ENCODE assay signal across 28 cellular contexts in the genomic region with DNA sequence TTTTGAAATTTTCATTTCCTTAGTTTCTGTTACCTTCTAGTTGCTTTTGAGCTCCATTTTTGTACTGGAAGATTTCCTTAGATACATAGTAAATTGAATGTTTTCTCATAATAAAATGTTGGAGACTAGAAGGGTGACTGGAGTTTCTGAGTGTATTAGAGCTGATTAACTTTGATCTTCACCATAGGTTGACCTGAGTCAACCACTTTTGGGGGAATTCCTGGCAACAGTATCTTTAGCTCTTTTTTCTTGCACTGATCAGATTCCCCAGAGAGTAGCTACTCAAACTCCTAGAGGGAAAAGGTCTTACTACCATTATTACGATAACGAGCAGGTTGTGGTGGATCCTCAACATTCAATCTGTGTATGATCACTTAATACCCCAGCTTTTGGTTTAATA.
"Had no signal": no experiment of that assay in that cellular context is flagged by ENCODE, and none has a peak within 500 bp of the region (broad histone marks: within the 10 kb centered on the region; RNA-seq: fewer than 3 reads in every experiment).

No MANE protein-coding gene starts in this region.

- H3K27me3 ChIP-seq: neural progenitor cell, neutrophil, ovary, stomach, testis, thyroid gland, transverse colon, upper lobe of left lung, vagina had no signal

- H3K4me3 Mint-ChIP-seq: mesothelial cell of epicardium; naive B cell; natural killer cell; nephron progenitor cell; neural progenitor cell; stimulated activated naive B cell treated with anti-CD40 and anti-IgM and Interleukin-4, amounts not matched to agents 10 μg/mL and 1 μg/mL and 100 μg/mL, for 72 hours had no signal

- H3K4me1 ChIP-seq: left ventricle myocardium inferior, neural progenitor cell, stomach, testis, thyroid gland, transverse colon, upper lobe of left lung, vagina had no signal

- H3K9me3 Mint-ChIP-seq: natural killer cell had no signal

- H3K27ac Mint-ChIP-seq: mesothelial cell of epicardium; naive B cell; natural killer cell; nephron progenitor cell; neural progenitor cell; progenitor cell of endocrine pancreas; stimulated activated naive B cell treated with anti-CD40 and anti-IgM and Interleukin-4, amounts not matched to agents 10 μg/mL and 1 μg/mL and 100 μg/mL, for 72 hours had no signal

- H3K27ac ChIP-seq: left ventricle myocardium inferior, neural progenitor cell, neutrophil, ovary, skin epidermis, stomach, testis, thyroid gland, transverse colon, upper lobe of left lung, vagina had no signal

- H3K4me3 ChIP-seq: left ventricle myocardium inferior, lung, neural progenitor cell, ovary, skin epidermis, stomach, testis, thyroid gland, transverse colon, upper lobe of left lung, vagina had no signal

- H3K27me3 Mint-ChIP-seq: naive B cell; stimulated activated naive B cell treated with anti-CD40 and anti-IgM and Interleukin-4, amounts not matched to agents 10 μg/mL and 1 μg/mL and 100 μg/mL, for 72 hours had no signal

- H3K9me3 ChIP-seq: left ventricle myocardium inferior, neutrophil, ovary, stomach, testis, thyroid gland, transverse colon, vagina had no signal

- H3K4me1 Mint-ChIP-seq: natural killer cell, neural progenitor cell had no signal

- H3K36me3 Mint-ChIP-seq: natural killer cell, neural progenitor cell had no signal

- H3K36me3 ChIP-seq: left ventricle myocardium inferior, neural progenitor cell, neutrophil, ovary, stomach, thyroid gland, transverse colon, upper lobe of left lung, vagina had no signal

- ATAC-seq: natural killer cell; right cardiac atrium; sciatic nerve; stimulated activated naive B cell treated with anti-CD40 and anti-IgM and Interleukin-4, amounts not matched to agents 10 μg/mL and 1 μg/mL and 100 μg/mL, for 72 hours; stimulated activated naive CD8-positive, alpha-beta T cell treated with anti-CD3 and anti-CD28 coated beads, Interleukin-15, Interleukin-2, amounts not matched to agents 100 U/mL and 50 U/mL, for 24 hours had no signal

- DNase-seq: islet precursor cell; left ventricle myocardium inferior; mesendoderm; naive B cell; natural killer cell; nephron progenitor cell; ovary; retina; right cardiac atrium; stimulated activated CD4-positive, alpha-beta T cell treated with anti-CD3 and anti-CD28 coated beads, Interleukin-12 subunit alpha, Interleukin-12 subunit beta, amount 100 ng/mL, for 4 hours; stimulated activated CD4-positive, alpha-beta T cell treated with anti-CD3 and anti-CD28 coated beads, Interleukin-15, amount 100 ng/mL, for 24 hours; stimulated activated CD4-positive, alpha-beta T cell treated with anti-CD3 and anti-CD28 coated beads, Interleukin-2, amount 100 ng/mL, for 24 hours; stimulated activated CD4-positive, alpha-beta T cell treated with anti-CD3 and anti-CD28 coated beads, Interleukin-4, amount 100 ng/mL, for 1 hour; stimulated activated naive B cell treated with anti-CD40 and anti-IgM and Interleukin-4, amounts not matched to agents 10 μg/mL and 1 μg/mL and 100 μg/mL, for 72 hours; stimulated activated naive CD8-positive, alpha-beta T cell treated with anti-CD3 and anti-CD28 coated beads, Interleukin-15, Interleukin-2, amounts not matched to agents 100 U/mL and 50 U/mL, for 24 hours; stomach; testis; thyroid gland; transverse colon; upper lobe of left lung had no signal
